ENCODE assay signal across 1 cellular context in the genomic region with DNA sequence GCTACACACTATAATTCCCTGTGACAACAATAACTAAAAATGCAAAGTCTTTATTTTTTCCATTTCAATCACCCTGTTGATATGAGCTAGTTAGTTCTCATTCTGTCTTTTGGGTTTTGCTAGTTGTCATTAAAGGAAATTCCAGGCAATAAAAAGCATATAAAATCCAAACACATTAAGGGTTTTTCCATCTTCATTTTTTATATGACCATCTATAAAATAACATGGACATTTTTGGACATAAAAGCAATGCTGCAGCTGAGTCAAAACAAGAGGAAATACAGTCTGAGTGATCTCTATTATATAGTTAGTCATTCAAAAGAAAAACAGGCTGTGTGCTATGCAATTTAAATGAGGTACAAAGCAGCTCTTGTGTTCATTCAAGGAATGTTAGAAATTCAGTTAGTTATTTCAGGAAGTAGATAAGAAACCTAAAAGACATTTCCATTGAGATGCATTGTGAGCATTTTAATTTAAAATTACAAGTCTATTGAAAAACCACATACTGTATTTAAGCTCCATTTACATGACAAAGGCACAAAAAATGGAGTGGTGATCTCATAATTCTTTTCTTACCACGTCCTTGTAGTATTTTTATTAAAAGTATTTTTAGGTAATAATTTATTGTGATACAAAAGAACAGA.
TF ChIP-seq lines count a peak whose summit lies in the region.

No MANE protein-coding gene starts in this region.

TF ChIP-seq in H1, 55 proteins besides CTCF, POLR2A, EP300 and RAD21:
- TF ChIP-seq TEAD4 (IDR thresholded peaks at IDR 0.05; ENCODE audit: low read depth, low read length) = peak; percentile 24; the same call in 1 of the 2 replicates
- no peak for TF ChIP-seq HDAC2 (IDR thresholded peaks at IDR 0.05; ENCODE audit: borderline replicate concordance in 1 of 2, low read depth in 2 of 2, low read length in 2 of 2)
- no peak for TF ChIP-seq MAFK (IDR thresholded peaks at IDR 0.05; ENCODE audit: low read depth, low read length)
- no peak for TF ChIP-seq NANOG (IDR thresholded peaks at IDR 0.05; ENCODE audit: insufficient read depth, low read depth, low read length, poor library complexity, severe bottlenecking)
- no peak for TF ChIP-seq RBBP5 (IDR thresholded peaks at IDR 0.05; ENCODE audit: borderline replicate concordance, low read depth, low read length)
- no peak for TF ChIP-seq CBX8 (IDR thresholded peaks at IDR 0.05; ENCODE audit: borderline replicate concordance, low read depth, low read length)
- no peak for TF ChIP-seq CBX5 (IDR thresholded peaks at IDR 0.05; ENCODE audit: low read depth, low read length)
- no peak for TF ChIP-seq TAF1 (IDR thresholded peaks at IDR 0.05; ENCODE audit: low read depth, low read length)
- no peak for TF ChIP-seq YY1 (IDR thresholded peaks at IDR 0.05; ENCODE audit: low read depth, low read length)
- no peak for TF ChIP-seq CTBP2 (IDR thresholded peaks at IDR 0.05; ENCODE audit: borderline replicate concordance, insufficient read depth, insufficient read length, low read length)
- TF ChIP-seq CHD2 (IDR thresholded peaks at IDR 0.05; ENCODE audit: low read length) = no peak
- TF ChIP-seq, protein P1, sequence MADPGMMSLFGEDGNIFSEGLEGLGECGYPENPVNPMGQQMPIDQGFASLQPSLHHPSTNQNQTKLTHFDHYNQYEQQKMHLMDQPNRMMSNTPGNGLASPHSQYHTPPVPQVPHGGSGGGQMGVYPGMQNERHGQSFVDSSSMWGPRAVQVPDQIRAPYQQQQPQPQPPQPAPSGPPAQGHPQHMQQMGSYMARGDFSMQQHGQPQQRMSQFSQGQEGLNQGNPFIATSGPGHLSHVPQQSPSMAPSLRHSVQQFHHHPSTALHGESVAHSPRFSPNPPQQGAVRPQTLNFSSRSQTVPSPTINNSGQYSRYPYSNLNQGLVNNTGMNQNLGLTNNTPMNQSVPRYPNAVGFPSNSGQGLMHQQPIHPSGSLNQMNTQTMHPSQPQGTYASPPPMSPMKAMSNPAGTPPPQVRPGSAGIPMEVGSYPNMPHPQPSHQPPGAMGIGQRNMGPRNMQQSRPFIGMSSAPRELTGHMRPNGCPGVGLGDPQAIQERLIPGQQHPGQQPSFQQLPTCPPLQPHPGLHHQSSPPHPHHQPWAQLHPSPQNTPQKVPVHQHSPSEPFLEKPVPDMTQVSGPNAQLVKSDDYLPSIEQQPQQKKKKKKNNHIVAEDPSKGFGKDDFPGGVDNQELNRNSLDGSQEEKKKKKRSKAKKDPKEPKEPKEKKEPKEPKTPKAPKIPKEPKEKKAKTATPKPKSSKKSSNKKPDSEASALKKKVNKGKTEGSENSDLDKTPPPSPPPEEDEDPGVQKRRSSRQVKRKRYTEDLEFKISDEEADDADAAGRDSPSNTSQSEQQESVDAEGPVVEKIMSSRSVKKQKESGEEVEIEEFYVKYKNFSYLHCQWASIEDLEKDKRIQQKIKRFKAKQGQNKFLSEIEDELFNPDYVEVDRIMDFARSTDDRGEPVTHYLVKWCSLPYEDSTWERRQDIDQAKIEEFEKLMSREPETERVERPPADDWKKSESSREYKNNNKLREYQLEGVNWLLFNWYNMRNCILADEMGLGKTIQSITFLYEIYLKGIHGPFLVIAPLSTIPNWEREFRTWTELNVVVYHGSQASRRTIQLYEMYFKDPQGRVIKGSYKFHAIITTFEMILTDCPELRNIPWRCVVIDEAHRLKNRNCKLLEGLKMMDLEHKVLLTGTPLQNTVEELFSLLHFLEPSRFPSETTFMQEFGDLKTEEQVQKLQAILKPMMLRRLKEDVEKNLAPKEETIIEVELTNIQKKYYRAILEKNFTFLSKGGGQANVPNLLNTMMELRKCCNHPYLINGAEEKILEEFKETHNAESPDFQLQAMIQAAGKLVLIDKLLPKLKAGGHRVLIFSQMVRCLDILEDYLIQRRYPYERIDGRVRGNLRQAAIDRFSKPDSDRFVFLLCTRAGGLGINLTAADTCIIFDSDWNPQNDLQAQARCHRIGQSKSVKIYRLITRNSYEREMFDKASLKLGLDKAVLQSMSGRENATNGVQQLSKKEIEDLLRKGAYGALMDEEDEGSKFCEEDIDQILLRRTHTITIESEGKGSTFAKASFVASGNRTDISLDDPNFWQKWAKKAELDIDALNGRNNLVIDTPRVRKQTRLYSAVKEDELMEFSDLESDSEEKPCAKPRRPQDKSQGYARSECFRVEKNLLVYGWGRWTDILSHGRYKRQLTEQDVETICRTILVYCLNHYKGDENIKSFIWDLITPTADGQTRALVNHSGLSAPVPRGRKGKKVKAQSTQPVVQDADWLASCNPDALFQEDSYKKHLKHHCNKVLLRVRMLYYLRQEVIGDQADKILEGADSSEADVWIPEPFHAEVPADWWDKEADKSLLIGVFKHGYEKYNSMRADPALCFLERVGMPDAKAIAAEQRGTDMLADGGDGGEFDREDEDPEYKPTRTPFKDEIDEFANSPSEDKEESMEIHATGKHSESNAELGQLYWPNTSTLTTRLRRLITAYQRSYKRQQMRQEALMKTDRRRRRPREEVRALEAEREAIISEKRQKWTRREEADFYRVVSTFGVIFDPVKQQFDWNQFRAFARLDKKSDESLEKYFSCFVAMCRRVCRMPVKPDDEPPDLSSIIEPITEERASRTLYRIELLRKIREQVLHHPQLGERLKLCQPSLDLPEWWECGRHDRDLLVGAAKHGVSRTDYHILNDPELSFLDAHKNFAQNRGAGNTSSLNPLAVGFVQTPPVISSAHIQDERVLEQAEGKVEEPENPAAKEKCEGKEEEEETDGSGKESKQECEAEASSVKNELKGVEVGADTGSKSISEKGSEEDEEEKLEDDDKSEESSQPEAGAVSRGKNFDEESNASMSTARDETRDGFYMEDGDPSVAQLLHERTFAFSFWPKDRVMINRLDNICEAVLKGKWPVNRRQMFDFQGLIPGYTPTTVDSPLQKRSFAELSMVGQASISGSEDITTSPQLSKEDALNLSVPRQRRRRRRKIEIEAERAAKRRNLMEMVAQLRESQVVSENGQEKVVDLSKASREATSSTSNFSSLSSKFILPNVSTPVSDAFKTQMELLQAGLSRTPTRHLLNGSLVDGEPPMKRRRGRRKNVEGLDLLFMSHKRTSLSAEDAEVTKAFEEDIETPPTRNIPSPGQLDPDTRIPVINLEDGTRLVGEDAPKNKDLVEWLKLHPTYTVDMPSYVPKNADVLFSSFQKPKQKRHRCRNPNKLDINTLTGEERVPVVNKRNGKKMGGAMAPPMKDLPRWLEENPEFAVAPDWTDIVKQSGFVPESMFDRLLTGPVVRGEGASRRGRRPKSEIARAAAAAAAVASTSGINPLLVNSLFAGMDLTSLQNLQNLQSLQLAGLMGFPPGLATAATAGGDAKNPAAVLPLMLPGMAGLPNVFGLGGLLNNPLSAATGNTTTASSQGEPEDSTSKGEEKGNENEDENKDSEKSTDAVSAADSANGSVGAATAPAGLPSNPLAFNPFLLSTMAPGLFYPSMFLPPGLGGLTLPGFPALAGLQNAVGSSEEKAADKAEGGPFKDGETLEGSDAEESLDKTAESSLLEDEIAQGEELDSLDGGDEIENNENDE (IDR thresholded peaks at IDR 0.05; ENCODE audit: insufficient replicate concordance, low read length) = peak; percentile 61
- TF ChIP-seq NRF1 (IDR thresholded peaks at IDR 0.05; ENCODE audit: low read depth, low read length) = no peak
- TF ChIP-seq CREB1 (IDR thresholded peaks at IDR 0.05) = no peak
- no peak for TF ChIP-seq SP4 (IDR thresholded peaks at IDR 0.05; ENCODE audit: low read length)
- no peak for TF ChIP-seq KDM4A (IDR thresholded peaks at IDR 0.05; ENCODE audit: low read depth, low read length, severe bottlenecking)
- TF ChIP-seq POLR2AphosphoS5 (IDR thresholded peaks at IDR 0.05; ENCODE audit: low read depth, low read length) = no peak
- TF ChIP-seq JUN (IDR thresholded peaks at IDR 0.05; ENCODE audit: low read depth, low read length) = peak; percentile 26; the same call in 1 of the 2 replicates
- TF ChIP-seq PHF8 (conservative IDR thresholded peaks at IDR 0.05; ENCODE audit: low read depth, low read length) = no peak
- peak; percentile 63; the same call in 1 of the 2 replicates for TF ChIP-seq POU5F1 (IDR thresholded peaks at IDR 0.05; ENCODE audit: low read depth, low read length)
- no peak for TF ChIP-seq RXRA (IDR thresholded peaks at IDR 0.05; ENCODE audit: insufficient read depth, low read depth, low read length)
- TF ChIP-seq ASH2L (IDR thresholded peaks at IDR 0.05; ENCODE audit: low read length) = no peak
- no peak for TF ChIP-seq RNF2 (IDR thresholded peaks at IDR 0.05; ENCODE audit: borderline replicate concordance, low read depth, low read length, missing control alignments, poor library complexity, severe bottlenecking)
- TF ChIP-seq KDM1A (IDR thresholded peaks at IDR 0.05; ENCODE audit: borderline replicate concordance, low read length) = no peak
- TF ChIP-seq, protein P2, sequence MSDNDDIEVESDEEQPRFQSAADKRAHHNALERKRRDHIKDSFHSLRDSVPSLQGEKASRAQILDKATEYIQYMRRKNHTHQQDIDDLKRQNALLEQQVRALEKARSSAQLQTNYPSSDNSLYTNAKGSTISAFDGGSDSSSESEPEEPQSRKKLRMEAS (IDR thresholded peaks at IDR 0.05) = no peak
- no peak for TF ChIP-seq BRCA1 (IDR thresholded peaks at IDR 0.05; ENCODE audit: low read depth, low read length)
- no peak for TF ChIP-seq BACH1 (IDR thresholded peaks at IDR 0.05; ENCODE audit: low read length)
- TF ChIP-seq SAP30 (IDR thresholded peaks at IDR 0.05; ENCODE audit: insufficient read depth, insufficient replicate concordance, low read length) = no peak
- no peak for TF ChIP-seq HDAC6 (IDR thresholded peaks at IDR 0.05; ENCODE audit: low read depth, low read length)
TF ChIP-seq in H1: peak in this region for 4.
